21 cellular contexts compared by ENCODE assay signal in the genomic region with DNA sequence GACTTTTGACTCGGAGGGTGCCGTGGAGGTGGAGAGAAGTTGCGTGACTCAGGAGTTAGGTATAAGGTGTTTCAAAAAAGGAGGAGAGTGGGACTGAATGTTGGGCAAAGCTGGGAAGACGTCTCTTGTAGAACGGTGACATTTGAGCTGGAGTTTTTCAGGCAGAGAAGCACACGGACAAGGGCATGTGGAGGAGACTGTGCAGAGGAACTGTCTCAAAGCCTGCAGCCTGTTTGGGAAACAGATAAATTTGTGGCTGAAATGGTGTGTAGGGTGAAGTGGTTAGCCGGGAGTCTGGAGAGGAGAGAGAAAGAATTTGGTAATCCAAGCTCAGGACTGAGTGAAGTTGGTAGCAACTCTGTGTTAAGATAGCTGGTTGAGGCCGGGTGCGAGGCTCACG. TPM values are rescaled to one million over a fixed set of nuclear protein-coding genes. Genes with fewer than 3 reads are reported as not detected.
DNase-seq lines count a peak whose midpoint lies in the region; ATAC-seq and TF ChIP-seq lines count a peak whose summit lies in the region.
"Had no signal": no experiment of that assay in that cellular context is flagged by ENCODE, and none has a peak within 500 bp of the region (broad histone marks: within the 10 kb centered on the region; RNA-seq: fewer than 3 reads in every experiment).

No MANE protein-coding gene starts in this region.

- H3K4me1 ChIP-seq in BLaER1 treated with 17β-estradiol and CSF1 and Interleukin-3, amounts not matched to agents 10 nM and 100 nM = peaks cover 77 to 100% (median 89%) of the 10 kb centered on the region in 10 experiments
- no peaks in the 10 kb centered on the region for H3K4me1 ChIP-seq in osteoblast (ENCODE audit: insufficient read depth, low read length)

- H3K9ac ChIP-seq in BLaER1 treated with 17β-estradiol and CSF1 and Interleukin-3, amounts not matched to agents 10 nM and 100 nM = no peak overlapping the region
- H3K9ac ChIP-seq: parathyroid adenoma had no signal

- no peak overlapping the region for H3K27ac ChIP-seq in BLaER1 treated with 17β-estradiol and CSF1 and Interleukin-3, amounts not matched to agents 10 nM and 100 nM
- no peak overlapping the region for H3K27ac ChIP-seq in osteoblast (ENCODE audit: low read depth, low read length)
- H3K27ac ChIP-seq: parathyroid adenoma had no signal

- ATAC-seq in activated CD4-positive, alpha-beta T cell treated with anti-CD3 and anti-CD28 coated beads for 36 hours = no peak
- ATAC-seq: activated naive CD8-positive, alpha-beta T cell treated with anti-CD3 and anti-CD28 coated beads, Interleukin-2, amount 50 U/mL, for 24 hours; CD8-positive, alpha-beta T cell had no signal

- H3K4me1 Mint-ChIP-seq in activated CD4-positive, alpha-beta T cell treated with anti-CD3 and anti-CD28 coated beads for 36 hours = peaks cover 66% of the 10 kb centered on the region
- H3K4me1 Mint-ChIP-seq in activated T-helper 1 cell treated with anti-CD3 and anti-CD28 coated beads, Interleukin-12 subunit alpha, Interleukin-12 subunit beta, Interleukin-2, Interleukin-4 antibody, amounts not matched to agents 30 ng/mL and 10 ng/mL and 1 ng/mL, durations not matched to agents 14 hours and 24 hours and 36 hours (ENCODE audit: low read depth) = peaks cover 51% of the 10 kb centered on the region
- peaks cover 53% of the 10 kb centered on the region for H3K4me1 Mint-ChIP-seq in neural crest cell

- H3K36me3 ChIP-seq in BLaER1 treated with 17β-estradiol and CSF1 and Interleukin-3, amounts not matched to agents 10 nM and 100 nM = peaks cover 7 to 71% (median 54%) of the 10 kb centered on the region in 11 experiments; a peak in 19 of 22 replicates
- no peaks in the 10 kb centered on the region for H3K36me3 ChIP-seq in osteoblast (ENCODE audit: insufficient read depth, low read length)

- intact Hi-C loops in activated CD4-positive, alpha-beta T cell treated with anti-CD3 and anti-CD28 coated beads for 36 hours (cut with DNase I, micrococcal nuclease) = no loop called here
- intact Hi-C loops in activated T-helper 1 cell treated with anti-CD3 and anti-CD28 coated beads, Interleukin-12 subunit alpha, Interleukin-12 subunit beta, Interleukin-2, Interleukin-4 antibody, amounts not matched to agents 30 ng/mL and 10 ng/mL and 1 ng/mL, durations not matched to agents 14 hours and 24 hours and 36 hours (cut with micrococcal nuclease) = no loop called here

- DNase-seq in activated CD4-positive, alpha-beta T cell treated with anti-CD3 and anti-CD28 coated beads for 36 hours = no peak
- no peak for DNase-seq in activated CD4-positive, alpha-beta T cell treated with anti-CD3 and anti-CD28 coated beads for 1 hour
- DNase-seq in activated T-helper 1 cell treated with anti-CD3 and anti-CD28 coated beads, Interleukin-12 subunit alpha, Interleukin-12 subunit beta, Interleukin-2, Interleukin-4 antibody, amounts not matched to agents 30 ng/mL and 10 ng/mL and 1 ng/mL, durations not matched to agents 14 hours and 24 hours and 36 hours (ENCODE audit: low spot score) = no peak
- DNase-seq in neural crest cell (ENCODE audit: low read depth, low spot score) (no peak), osteoblast (ENCODE audit: insufficient read length, low spot score, missing footprints) (no peak), H4 (ENCODE audit: low spot score) (no peak), NAMALWA (ENCODE audit: low spot score) (no peak)
- DNase-seq: 8988T; activated CD4-positive, alpha-beta T cell treated with anti-CD3 and anti-CD28 coated beads for 48 hours; activated naive CD8-positive, alpha-beta T cell treated with anti-CD3 and anti-CD28 coated beads, Interleukin-2, amount 50 U/mL, for 24 hours; CD8-positive, alpha-beta T cell; DMS153; GOT3; Karpas-422; MV-4-11; naive B cell; NCI-H1694; stimulated activated CD4-positive, alpha-beta T cell treated with anti-CD3 and anti-CD28 coated beads, Interleukin-15, amount 100 ng/mL, for 24 hours had no signal

- peaks cover 13% of the 10 kb centered on the region for H3K36me3 Mint-ChIP-seq in activated CD4-positive, alpha-beta T cell treated with anti-CD3 and anti-CD28 coated beads for 36 hours (ENCODE audit: low read depth)
- peaks cover 13% of the 10 kb centered on the region for H3K36me3 Mint-ChIP-seq in activated T-helper 1 cell treated with anti-CD3 and anti-CD28 coated beads, Interleukin-12 subunit alpha, Interleukin-12 subunit beta, Interleukin-2, Interleukin-4 antibody, amounts not matched to agents 30 ng/mL and 10 ng/mL and 1 ng/mL, durations not matched to agents 14 hours and 24 hours and 36 hours (ENCODE audit: low read depth)
- no peaks in the 10 kb centered on the region for H3K36me3 Mint-ChIP-seq in neural crest cell (ENCODE audit: low read depth)

- no peaks in the 10 kb centered on the region for H3K27me3 ChIP-seq in BLaER1 treated with 17β-estradiol and CSF1 and Interleukin-3, amounts not matched to agents 10 nM and 100 nM
- no peaks in the 10 kb centered on the region for H3K27me3 ChIP-seq in osteoblast (ENCODE audit: insufficient read depth, low read length)

- H3K4me2 ChIP-seq in BLaER1 treated with 17β-estradiol and CSF1 and Interleukin-3, amounts not matched to agents 10 nM and 100 nM = peak overlapping the region in 8 of 11 experiments; percentile 5 to 92 (median 20); a peak in 12 of 22 replicates
- H3K4me2 ChIP-seq in osteoblast (ENCODE audit: insufficient read depth, low read length) = no peak overlapping the region

- peaks cover 100% of the 10 kb centered on the region in 11 experiments for H4K20me1 ChIP-seq in BLaER1 treated with 17β-estradiol and CSF1 and Interleukin-3, amounts not matched to agents 10 nM and 100 nM
- peaks cover 76% of the 10 kb centered on the region for H4K20me1 ChIP-seq in osteoblast (ENCODE audit: insufficient read depth, low read length)

- no peak overlapping the region for H3K4me3 ChIP-seq in BLaER1 treated with 17β-estradiol and CSF1 and Interleukin-3, amounts not matched to agents 10 nM and 100 nM
- H3K4me3 ChIP-seq in osteoblast (ENCODE audit: insufficient read depth, low read length) = no peak overlapping the region

- TF ChIP-seq CTCF in neural crest cell (conservative IDR thresholded peaks at IDR 0.05) (no peak), osteoblast (IDR thresholded peaks at IDR 0.05; ENCODE audit: extremely low read depth, low read depth, low read length) (no peak)

- POLR2A ChIA-PET in activated CD4-positive, alpha-beta T cell treated with anti-CD3 and anti-CD28 coated beads for 36 hours (lab: Charles Lee) = no interaction called here

- H3K9me3 Mint-ChIP-seq in activated CD4-positive, alpha-beta T cell treated with anti-CD3 and anti-CD28 coated beads for 36 hours (ENCODE audit: low read depth) = no peaks in the 10 kb centered on the region
- H3K9me3 Mint-ChIP-seq in activated T-helper 1 cell treated with anti-CD3 and anti-CD28 coated beads, Interleukin-12 subunit alpha, Interleukin-12 subunit beta, Interleukin-2, Interleukin-4 antibody, amounts not matched to agents 30 ng/mL and 10 ng/mL and 1 ng/mL, durations not matched to agents 14 hours and 24 hours and 36 hours = no peaks in the 10 kb centered on the region
- no peaks in the 10 kb centered on the region for H3K9me3 Mint-ChIP-seq in neural crest cell
- H3K9me3 Mint-ChIP-seq: activated naive CD8-positive, alpha-beta T cell treated with anti-CD3 and anti-CD28 coated beads, Interleukin-2, amount 50 U/mL, for 24 hours; CD8-positive, alpha-beta T cell; naive B cell; type B pancreatic cell had no signal

- no peak overlapping the region for H3K4me3 Mint-ChIP-seq in activated CD4-positive, alpha-beta T cell treated with anti-CD3 and anti-CD28 coated beads for 36 hours
- H3K4me3 Mint-ChIP-seq in activated T-helper 1 cell treated with anti-CD3 and anti-CD28 coated beads, Interleukin-12 subunit alpha, Interleukin-12 subunit beta, Interleukin-2, Interleukin-4 antibody, amounts not matched to agents 30 ng/mL and 10 ng/mL and 1 ng/mL, durations not matched to agents 14 hours and 24 hours and 36 hours = no peak overlapping the region
- no peak overlapping the region for H3K4me3 Mint-ChIP-seq in neural crest cell
- H3K4me3 Mint-ChIP-seq: activated naive CD8-positive, alpha-beta T cell treated with anti-CD3 and anti-CD28 coated beads, Interleukin-2, amount 50 U/mL, for 24 hours; CD8-positive, alpha-beta T cell; type B pancreatic cell had no signal

- no peak overlapping the region for H2AFZ ChIP-seq in osteoblast (ENCODE audit: low read length)
- H2AFZ ChIP-seq: parathyroid adenoma had no signal

- peak overlapping the region; percentile 16 for H3K27ac Mint-ChIP-seq in activated CD4-positive, alpha-beta T cell treated with anti-CD3 and anti-CD28 coated beads for 36 hours
- peak overlapping the region; percentile 0 for H3K27ac Mint-ChIP-seq in activated T-helper 1 cell treated with anti-CD3 and anti-CD28 coated beads, Interleukin-12 subunit alpha, Interleukin-12 subunit beta, Interleukin-2, Interleukin-4 antibody, amounts not matched to agents 30 ng/mL and 10 ng/mL and 1 ng/mL, durations not matched to agents 14 hours and 24 hours and 36 hours
- peak overlapping the region; percentile 10 for H3K27ac Mint-ChIP-seq in neural crest cell (ENCODE audit: unreplicated experiment)
- H3K27ac Mint-ChIP-seq: activated naive CD8-positive, alpha-beta T cell treated with anti-CD3 and anti-CD28 coated beads, Interleukin-2, amount 50 U/mL, for 24 hours; type B pancreatic cell had no signal

- no peaks in the 10 kb centered on the region for H3K9me3 ChIP-seq in BLaER1 treated with 17β-estradiol and CSF1 and Interleukin-3, amounts not matched to agents 10 nM and 100 nM (replicated peaks in 1 of 11)
- H3K9me3 ChIP-seq in osteoblast (ENCODE audit: low read depth, low read length) = no peaks in the 10 kb centered on the region

- H3K79me2 ChIP-seq in osteoblast (ENCODE audit: insufficient read depth, low read length) = peaks cover 98% of the 10 kb centered on the region

- CTCF ChIA-PET in activated CD4-positive, alpha-beta T cell treated with anti-CD3 and anti-CD28 coated beads for 36 hours (lab: Charles Lee) = interaction anchor here (0.6 to 1.1 kb wide), 3 partner anchors 20 to 47 kb away, joined by 3 read pairs; no protein-coding TSS in a partner anchor

- no peaks in the 10 kb centered on the region for H3K27me3 Mint-ChIP-seq in activated CD4-positive, alpha-beta T cell treated with anti-CD3 and anti-CD28 coated beads for 36 hours
- H3K27me3 Mint-ChIP-seq in activated T-helper 1 cell treated with anti-CD3 and anti-CD28 coated beads, Interleukin-12 subunit alpha, Interleukin-12 subunit beta, Interleukin-2, Interleukin-4 antibody, amounts not matched to agents 30 ng/mL and 10 ng/mL and 1 ng/mL, durations not matched to agents 14 hours and 24 hours and 36 hours (ENCODE audit: insufficient read depth) = no peaks in the 10 kb centered on the region
- H3K27me3 Mint-ChIP-seq in neural crest cell (ENCODE audit: low read depth) = no peaks in the 10 kb centered on the region
- H3K27me3 Mint-ChIP-seq: activated naive CD8-positive, alpha-beta T cell treated with anti-CD3 and anti-CD28 coated beads, Interleukin-2, amount 50 U/mL, for 24 hours; naive B cell; type B pancreatic cell had no signal

RNA-seq across cellular contexts. Expression of gene USP10, which starts 9.8 kb away (rescaled TPM):
- 100 to 1,000 TPM; 117 to 133 TPM for total RNA-seq in activated CD4-positive, alpha-beta T cell treated with anti-CD3 and anti-CD28 coated beads for 36 hours
- total RNA-seq in activated T-helper 1 cell treated with anti-CD3 and anti-CD28 coated beads, Interleukin-12 subunit alpha, Interleukin-12 subunit beta, Interleukin-2, Interleukin-4 antibody, amounts not matched to agents 30 ng/mL and 10 ng/mL and 1 ng/mL, durations not matched to agents 14 hours and 24 hours and 36 hours = 153 and 159 TPM in 2 replicates
- total RNA-seq in neural crest cell (149 and 150 TPM in 2 replicates), osteoblast (41.8 and 43.1 TPM in 2 replicates)
- total RNA-seq in H4 (2014; rRNA removed; shearing (Covaris generic)) = 48.5 and 79.5 TPM in 2 replicates
